In genomic region chr1:186511761-186512637, GRCh38 we compare ENCODE assay signal across 12 cellular contexts. TPM values are rescaled to one million over a fixed set of nuclear protein-coding genes. Genes with fewer than 3 reads are reported as not detected.
DNase-seq lines count a peak whose midpoint lies in the region; ATAC-seq and TF ChIP-seq lines count a peak whose summit lies in the region.
"Had no signal": no experiment of that assay in that cellular context is flagged by ENCODE, and none has a peak within 500 bp of the region (broad histone marks: within the 10 kb centered on the region; RNA-seq: fewer than 3 reads in every experiment).

No MANE protein-coding gene starts in this region.

- no TSS peak for BruUV-seq in PC-9 (replicated peaks; lab: Mats Ljungman, UMichigan)

- no peaks in the 10 kb centered on the region for H3F3A ChIP-seq in PC-9 (ENCODE audit: insufficient read depth, low read depth)

- intact Hi-C loops in PC-9 (cut with micrococcal nuclease; ENCODE audit: unreplicated experiment) (no loop called here), thyroid gland (cut with DNase I) (no loop called here)

- ATAC-seq in HG03103 (IDR thresholded peaks at IDR 0.05; ENCODE audit: low read depth, unreplicated experiment) = peak; percentile 85

- WGBS in thyroid gland, 2 donors = 58 to 69% methylated on average over 8 to 12 of the region's 14 CpGs

- H3K27ac ChIP-seq in PC-9 (no peak overlapping the region), thyroid gland (no peak overlapping the region)
- H3K27ac ChIP-seq: sigmoid colon, SJSA1 had no signal

- TF ChIP-seq POLR2A in thyroid gland (IDR thresholded peaks at IDR 0.05) = no peak

- TF ChIP-seq CTCF in PC-9 (conservative IDR thresholded peaks at IDR 0.05) = no peak
- TF ChIP-seq CTCF in thyroid gland (IDR thresholded peaks at IDR 0.05) = no peak

- H3K79me2 ChIP-seq in PC-9 (ENCODE audit: low read depth) = no peaks in the 10 kb centered on the region

- DNase-seq in SIG-M5 treated with dmso at 0.1 percent for 504 hours (lab: John Stamatoyannopoulos, UW; ENCODE audit: unreplicated experiment) (peak; percentile 76), SIG-M5 (lab: John Stamatoyannopoulos, UW) (no peak), PC-9 (peak in 1 of 2 experiments; percentile 52), thyroid gland (peak; percentile 41 to 55), GOT3 (lab: John Stamatoyannopoulos, UW) (no peak), amniotic stem cell (lab: John Stamatoyannopoulos, UW) (no peak)
- DNase-seq in activated effector memory CD4-positive, alpha-beta T cell treated with anti-CD3 and anti-CD28 coated beads, Interleukin-2, amount 50 U/mL, for 16 hours = no peak
- DNase-seq: anterior cingulate cortex, sigmoid colon had no signal

- H3K27me3 ChIP-seq in PC-9 (ENCODE audit: insufficient read depth, low read depth) (no peaks in the 10 kb centered on the region), thyroid gland (no peaks in the 10 kb centered on the region)
- H3K27me3 ChIP-seq: sigmoid colon, SJSA1 had no signal

- peak overlapping the region; percentile 73 for H2AFZ ChIP-seq in PC-9

- H4K20me1 ChIP-seq in PC-9 (ENCODE audit: insufficient read depth) = no peaks in the 10 kb centered on the region

- H3K9me2 ChIP-seq in PC-9 (ENCODE audit: insufficient read depth) = no peaks in the 10 kb centered on the region

- CTCF ChIA-PET in PC-9 (lab: Charles Lee) = no interaction called here

- POLR2A ChIA-PET in PC-9 (lab: Charles Lee; ENCODE audit: unreplicated experiment) = interaction anchor here (0.7 kb wide), 1 partner anchor 27 kb away, joined by 4 read pairs; no protein-coding TSS in a partner anchor

- H3K4me3 ChIP-seq in PC-9 = no peak overlapping the region
- no peak overlapping the region for H3K4me3 ChIP-seq in thyroid gland (replicated peaks in 1 of 3)
- H3K4me3 ChIP-seq: sigmoid colon, SJSA1 had no signal

- no peaks in the 10 kb centered on the region for H3K9me3 ChIP-seq in PC-9 (ENCODE audit: insufficient read depth, low read depth)
- H3K9me3 ChIP-seq in thyroid gland = no peaks in the 10 kb centered on the region
- H3K9me3 ChIP-seq: sigmoid colon, SJSA1 had no signal

- peak overlapping the region; percentile 59 for H3K4me2 ChIP-seq in PC-9

- H3K4me1 ChIP-seq in PC-9 (replicated peaks; ENCODE audit: insufficient read depth) (peaks cover 10% of the 10 kb centered on the region), thyroid gland (peaks cover 0 to 4% of the 10 kb centered on the region in 2 donors)
- H3K4me1 ChIP-seq: sigmoid colon, SJSA1 had no signal

- H3K36me3 ChIP-seq in PC-9 (ENCODE audit: low read depth) = no peaks in the 10 kb centered on the region
- H3K36me3 ChIP-seq in thyroid gland = no peaks in the 10 kb centered on the region
- H3K36me3 ChIP-seq: sigmoid colon, SJSA1 had no signal

RNA-seq across cellular contexts. Expression of gene PDC, which starts 51.1 kb away (rescaled TPM):
- total RNA-seq in PC-9 (2021) (not detected in 2 replicates), thyroid gland (not detected)
- total RNA-seq: sigmoid colon, SJSA1, urinary bladder had no signal

Comparison
In these comparisons a context has a peak if more than half of its experiments do, and no peak if none do; other contexts are left out.
1. DNase-seq: peak in SIG-M5 treated with dmso at 0.1 percent for 504 hours (single experiment) and thyroid gland (2 of 2); none in SIG-M5 (single experiment), GOT3 (single experiment), activated effector memory CD4-positive, alpha-beta T cell treated with anti-CD3 and anti-CD28 coated beads, Interleukin-2, amount 50 U/mL, for 16 hours (single experiment) and amniotic stem cell (single experiment).